In the genomic region with DNA sequence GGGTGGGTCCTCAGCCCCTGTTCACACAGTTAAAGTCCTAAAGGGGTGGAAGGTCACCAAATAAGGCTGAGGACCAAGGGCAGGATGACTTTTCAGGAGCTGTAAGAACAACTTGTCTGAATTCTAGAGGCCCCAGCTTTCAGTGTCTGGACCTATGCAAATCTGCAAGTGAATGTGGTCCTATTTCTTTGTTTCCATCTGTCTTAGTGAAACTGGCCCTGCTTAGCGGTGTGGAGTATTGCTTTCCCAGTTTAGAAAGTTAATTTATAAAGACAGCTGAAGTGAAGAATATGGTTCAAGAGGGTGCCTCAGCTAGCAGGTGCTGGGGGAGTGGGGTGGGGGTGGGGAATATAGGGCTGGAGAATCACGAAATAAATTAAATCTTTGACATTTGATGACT, we compare ENCODE assay signal across 15 cellular contexts. TPM values are rescaled to one million over a fixed set of nuclear protein-coding genes. Genes with fewer than 3 reads are reported as not detected.
DNase-seq lines count a peak whose midpoint lies in the region; ATAC-seq, FAIRE-seq and TF ChIP-seq lines count a peak whose summit lies in the region.
"Had no signal": no experiment of that assay in that cellular context is flagged by ENCODE, and none has a peak within 500 bp of the region (broad histone marks: within the 10 kb centered on the region; RNA-seq: fewer than 3 reads in every experiment).

No MANE protein-coding gene starts in this region.

- H3K27me3 ChIP-seq in OCI-LY1 (ENCODE audit: insufficient read depth, low read length): no peaks in the 10 kb centered on the region
- H3K27me3 ChIP-seq: stomach had no signal

- H3K27ac Mint-ChIP-seq in HFFc6 (no peak overlapping the region), Calu3 (ENCODE audit: unreplicated experiment) (no peak overlapping the region)
- H3K27ac Mint-ChIP-seq in activated T-cell treated with anti-CD3 and anti-CD28 coated beads, Interleukin-2, amount 50 U/mL, for 24 hours: no peak overlapping the region

- DNase-seq in GM18507 (ENCODE audit: extremely low spot score, insufficient read length, low read depth) (peak; percentile 30), HFFc6 (no peak), Calu3 (no peak), NCI-H128 (lab: John Stamatoyannopoulos, UW; ENCODE audit: unreplicated experiment) (no peak)
- no peak for DNase-seq in activated T-cell treated with anti-CD3 and anti-CD28 coated beads, Interleukin-2, amount 50 U/mL, for 24 hours
- DNase-seq: left colon, NCI-H1694, occipital lobe, stomach had no signal

- peak; percentile 98 for ATAC-seq in GM21381 (IDR thresholded peaks at IDR 0.05; ENCODE audit: unreplicated experiment)
- ATAC-seq in HG03025 (IDR thresholded peaks at IDR 0.05; ENCODE audit: low FRiP score, unreplicated experiment): peak; percentile 91
- ATAC-seq: left colon, Panc1 had no signal

- peak; percentile 94 for FAIRE-seq in GM18507 (lab: Jason Lieb, UNC)
- FAIRE-seq: colon had no signal

- no peaks in the 10 kb centered on the region for H3K9me2 ChIP-seq in OCI-LY1 (ENCODE audit: low read depth, low read length)

- H3K4me3 ChIP-seq in OCI-LY1 (ENCODE audit: low read depth, low read length, poor library complexity, severe bottlenecking): no peak overlapping the region
- H3K4me3 ChIP-seq: stomach had no signal

- BruUV-seq in Calu3 (replicated peaks; lab: Mats Ljungman, UMichigan): no TSS peak

- CTCF ChIA-PET in Calu3 (lab: Charles Lee): no interaction called here

- H3K4me3 Mint-ChIP-seq in HFFc6 (no peak overlapping the region), Calu3 (ENCODE audit: low read depth, unreplicated experiment) (no peak overlapping the region)
- H3K4me3 Mint-ChIP-seq in activated T-cell treated with anti-CD3 and anti-CD28 coated beads, Interleukin-2, amount 50 U/mL, for 24 hours: no peak overlapping the region

- H3K36me3 ChIP-seq in OCI-LY1 (ENCODE audit: insufficient read depth, low read length): no peaks in the 10 kb centered on the region
- H3K36me3 ChIP-seq: stomach had no signal

- H4K20me1 ChIP-seq in OCI-LY1 (ENCODE audit: insufficient read depth, low read length): no peaks in the 10 kb centered on the region

- no peak overlapping the region for H2AFZ ChIP-seq in OCI-LY1 (ENCODE audit: low read length)

- H3K9ac ChIP-seq in OCI-LY1 (ENCODE audit: low read length): no peak overlapping the region

- H3K4me1 ChIP-seq in OCI-LY1 (ENCODE audit: insufficient read depth, low read length, severe bottlenecking): peaks cover 8% of the 10 kb centered on the region
- H3K4me1 ChIP-seq: stomach had no signal

- H3K27me3 Mint-ChIP-seq in HFFc6 (ENCODE audit: insufficient read depth) (peaks cover 20% of the 10 kb centered on the region), Calu3 (ENCODE audit: unreplicated experiment) (no peaks in the 10 kb centered on the region)
- peaks cover 21% of the 10 kb centered on the region for H3K27me3 Mint-ChIP-seq in activated T-cell treated with anti-CD3 and anti-CD28 coated beads, Interleukin-2, amount 50 U/mL, for 24 hours

- H3K9me3 ChIP-seq in OCI-LY1 (ENCODE audit: low read length): no peaks in the 10 kb centered on the region
- H3K9me3 ChIP-seq: stomach had no signal

- H3K27ac ChIP-seq in OCI-LY1 (ENCODE audit: low read depth, low read length, poor library complexity, severe bottlenecking): no peak overlapping the region
- H3K27ac ChIP-seq: stomach, VCaP had no signal

- no peaks in the 10 kb centered on the region for H3K79me2 ChIP-seq in OCI-LY1 (ENCODE audit: insufficient read depth, low read length)

- intact Hi-C loops in Calu3 (cut with micrococcal nuclease; ENCODE audit: unreplicated experiment): no loop called here

- no peaks in the 10 kb centered on the region for H3K36me3 Mint-ChIP-seq in HFFc6 (ENCODE audit: low read depth)
- H3K36me3 Mint-ChIP-seq in activated T-cell treated with anti-CD3 and anti-CD28 coated beads, Interleukin-2, amount 50 U/mL, for 24 hours (ENCODE audit: low read depth): no peaks in the 10 kb centered on the region
- no peaks in the 10 kb centered on the region for H3K36me3 Mint-ChIP-seq in Calu3 (ENCODE audit: insufficient read depth, unreplicated experiment)

- H3K9me3 Mint-ChIP-seq in HFFc6 (no peaks in the 10 kb centered on the region), Calu3 (ENCODE audit: low read depth, unreplicated experiment) (no peaks in the 10 kb centered on the region)
- no peaks in the 10 kb centered on the region for H3K9me3 Mint-ChIP-seq in activated T-cell treated with anti-CD3 and anti-CD28 coated beads, Interleukin-2, amount 50 U/mL, for 24 hours

- H3F3A ChIP-seq in OCI-LY1 (ENCODE audit: insufficient read depth, low read length): no peaks in the 10 kb centered on the region

- peak overlapping the region; percentile 16; the same call in 1 of the 2 replicates for H3K4me2 ChIP-seq in OCI-LY1 (ENCODE audit: low read length)

- TF ChIP-seq CTCF in OCI-LY1 (IDR thresholded peaks at IDR 0.05; ENCODE audit: low read length): no peak
- no peak for TF ChIP-seq CTCF in HFFc6 (IDR thresholded peaks at IDR 0.05)
- no peak for TF ChIP-seq CTCF in Calu3 (IDR thresholded peaks at IDR 0.05; ENCODE audit: unreplicated experiment)

- H3K4me1 Mint-ChIP-seq in HFFc6 (ENCODE audit: low read depth) (no peaks in the 10 kb centered on the region), Calu3 (ENCODE audit: low read depth, unreplicated experiment) (peaks cover 19% of the 10 kb centered on the region)
- H3K4me1 Mint-ChIP-seq in activated T-cell treated with anti-CD3 and anti-CD28 coated beads, Interleukin-2, amount 50 U/mL, for 24 hours (ENCODE audit: low read depth): no peaks in the 10 kb centered on the region

RNA-seq across cellular contexts. Expression of gene HHEX, which starts 40.1 kb away (rescaled TPM):
- 1 to 10 TPM; 2.4 to 5.0 (median 4.6) TPM for total RNA-seq in HFFc6 (2021; fragmentation: NEBNext Ultra II Directional; extraction: Animal tissue kit (Norgen Biotek cat#: 25700))
- 91.5 and 97.7 TPM in 2 replicates for total RNA-seq in Calu3 (2022)

Comparison
In these comparisons a context has a peak if more than half of its experiments do, and no peak if none do; other contexts are left out.
1. RNA of gene HHEX, which starts 40.1 kb away (total RNA-seq): 91.5 to 97.7 TPM in Calu3; 2.4 to 5.0 TPM in HFFc6; every median in the first group is over 10 times any median in the second.